Comparison of ENCODE assay signal across 1 cellular context in genomic region chr9:97501972-97502221, GRCh38.
TF ChIP-seq lines count a peak whose summit lies in the region.

No MANE protein-coding gene starts in this region.

TF ChIP-seq in H1, 55 proteins besides CTCF, POLR2A, EP300 and RAD21 (continued from another document):
- no peak for TF ChIP-seq YY1 (IDR thresholded peaks at IDR 0.05; ENCODE audit: low read depth, low read length)
- TF ChIP-seq CBX5 (IDR thresholded peaks at IDR 0.05; ENCODE audit: low read depth, low read length), result no peak
- no peak for TF ChIP-seq HDAC6 (IDR thresholded peaks at IDR 0.05; ENCODE audit: low read depth, low read length)
- no peak for TF ChIP-seq CBX8 (IDR thresholded peaks at IDR 0.05; ENCODE audit: borderline replicate concordance, low read depth, low read length)
- TF ChIP-seq TBP (IDR thresholded peaks at IDR 0.05; ENCODE audit: low read depth, low read length), result no peak
- TF ChIP-seq CHD2 (IDR thresholded peaks at IDR 0.05; ENCODE audit: low read length), result no peak
